Comparison of ENCODE assay signal across 8 cellular contexts in genomic region chr22:35380537-35381423, GRCh38. TPM values are rescaled to one million over a fixed set of nuclear protein-coding genes. Genes with fewer than 3 reads are reported as not detected.
DNase-seq lines count a peak whose midpoint lies in the region; ATAC-seq and TF ChIP-seq lines count a peak whose summit lies in the region.

HMOX1 (plus strand) TSS chr22:35381096; CDS start chr22:35381174, 78 bp downstream.

- TSS peak; percentile 68 for BruUV-seq in Caco-2 (replicated peaks; lab: Mats Ljungman, UMichigan)

- no peaks in the 10 kb centered on the region for H3K9me3 ChIP-seq in Caco-2
- H3K9me3 ChIP-seq in T-helper 17 cell (ENCODE audit: control insufficient read depth, low read length, poor library complexity, severe bottlenecking), result no peaks in the 10 kb centered on the region
- no peaks in the 10 kb centered on the region for H3K9me3 ChIP-seq in right atrium auricular region

- DNase-seq in Caco-2, result peak; percentile 93 to 95
- DNase-seq in Kasumi-1 (lab: John Stamatoyannopoulos, UW), result peak; percentile 34 to 41
- peak; percentile 21 to 32 (median 28) for DNase-seq in T-helper 17 cell
- DNase-seq in astrocyte of the hippocampus (ENCODE audit: low read depth, low spot score), result peak; percentile 92
- DNase-seq in right atrium auricular region (ENCODE audit: low spot score), result peak; percentile 97
- peak; percentile 73 for DNase-seq in pons (ENCODE audit: low spot score)
- no peak for DNase-seq in NCI-H526 treated with DMSO at 0.1 percent for 48 hours (lab: John Stamatoyannopoulos, UW)

- intact Hi-C loops in Caco-2 (cut with micrococcal nuclease; ENCODE audit: unreplicated experiment), result loop anchor here (2.0 kb wide), 1 partner anchor 30 kb away; no protein-coding TSS in a partner anchor

- POLR2A ChIA-PET in Caco-2 (lab: Charles Lee), result interaction anchor here (0.7 kb wide), 1 partner anchor 11 kb away, joined by 5 read pairs; no protein-coding TSS in a partner anchor

- H3K27me3 Mint-ChIP-seq in Caco-2 (ENCODE audit: insufficient read depth, unreplicated experiment) (no peaks in the 10 kb centered on the region), T-helper 17 cell (peaks cover 24% of the 10 kb centered on the region)

- CTCF ChIA-PET in Caco-2 (lab: Charles Lee), result interaction anchor here (0.6 to 1.4 kb wide), 5 partner anchors 12 to 207 kb away, joined by 3 to 5 read pairs (median 3); no protein-coding TSS in a partner anchor

- H3K4me1 ChIP-seq in Caco-2 (peaks cover 45% of the 10 kb centered on the region), right atrium auricular region (peaks cover 0 to 33% of the 10 kb centered on the region in 2 donors)

- H3K4me3 Mint-ChIP-seq in Caco-2 (ENCODE audit: unreplicated experiment) (peak within 1 kb of the TSS; percentile 94), T-helper 17 cell (peak within 1 kb of the TSS; percentile 80)

- H3K27ac Mint-ChIP-seq in Caco-2 (ENCODE audit: unreplicated experiment) (peak within 1 kb of the TSS; percentile 96), T-helper 17 cell (peak within 1 kb of the TSS; percentile 34)

- H3K4me1 Mint-ChIP-seq in Caco-2 (ENCODE audit: low read depth, unreplicated experiment) (peaks cover 40% of the 10 kb centered on the region), T-helper 17 cell (peaks cover 14% of the 10 kb centered on the region)

- H3K36me3 Mint-ChIP-seq in Caco-2 (ENCODE audit: insufficient read depth, unreplicated experiment) (peaks cover 78% of the 10 kb centered on the region), T-helper 17 cell (ENCODE audit: low read depth) (no peaks in the 10 kb centered on the region)

- H3K27ac ChIP-seq in right atrium auricular region, result peak within 1 kb of the TSS; percentile 77 to 84

- H3K4me3 ChIP-seq in Caco-2 (ENCODE audit: low read depth, low read length) (peak within 1 kb of the TSS; percentile 83), right atrium auricular region (peak within 1 kb of the TSS; percentile 51 to 61)

- H3K36me3 ChIP-seq in Caco-2 (ENCODE audit: control insufficient read depth, insufficient read depth, low read length), result peaks cover 2% of the 10 kb centered on the region
- H3K36me3 ChIP-seq in right atrium auricular region, result no peaks in the 10 kb centered on the region

- ATAC-seq in GM21381 (IDR thresholded peaks at IDR 0.05; ENCODE audit: unreplicated experiment) (peak; percentile 58), T-helper 17 cell (peak; percentile 84)

- H3K27me3 ChIP-seq in Caco-2 (replicated peaks; ENCODE audit: control insufficient read depth, insufficient read depth, low read length) (no peaks in the 10 kb centered on the region), right atrium auricular region (no peaks in the 10 kb centered on the region)

- TF ChIP-seq CTCF in Caco-2 (IDR thresholded peaks at IDR 0.05; ENCODE audit: insufficient read depth in 1 of 2, low read depth in 1 of 2, low read length in 1 of 2, severe bottlenecking in 1 of 2, unreplicated experiment in 1 of 2) (no peak), right atrium auricular region (IDR thresholded peaks at IDR 0.05) (peak in 1 of 2 donors; percentile 57)

- H3K9me3 Mint-ChIP-seq in Caco-2 (ENCODE audit: unreplicated experiment), result no peaks in the 10 kb centered on the region

RNA-seq across cellular contexts. Expression of gene HMOX1, which starts in this region (rescaled TPM):
- total RNA-seq in Caco-2 (2022) (68.3 and 93.0 TPM in 2 replicates), T-helper 17 cell (1 to 10 TPM; 1.1 to 3.0 TPM), right atrium auricular region (10 to 100 TPM in 1 of 2 donors, 1 to 10 TPM in 1; 1.9 to 11.1 TPM)
